8 cellular contexts compared by ENCODE assay signal in genomic region chr16:85610446-85611204, GRCh38. TPM values are rescaled to one million over a fixed set of nuclear protein-coding genes. Genes with fewer than 3 reads are reported as not detected.
DNase-seq lines count a peak whose midpoint lies in the region; ATAC-seq and TF ChIP-seq lines count a peak whose summit lies in the region.

No MANE protein-coding gene starts in this region.

- TF ChIP-seq CTCF in HFFc6 (IDR thresholded peaks at IDR 0.05) (peak; percentile 99), astrocyte of the cerebellum (IDR thresholded peaks at IDR 0.05; ENCODE audit: low read depth, low read length, missing control alignments) (peak; percentile 98)

- no peaks in the 10 kb centered on the region for H3K9me3 Mint-ChIP-seq in HFFc6

- H3K9me3 ChIP-seq in aorta (ENCODE audit: control insufficient read depth, low read length), result no peaks in the 10 kb centered on the region

- ATAC-seq in aorta (ENCODE audit: low FRiP score), result peak; percentile 78

- in situ Hi-C loops in astrocyte of the cerebellum (cut with HindIII; ENCODE audit: low sequenced_read_pairs), result no loop called here

- H3K4me3 ChIP-seq in astrocyte of the cerebellum (ENCODE audit: low read depth, low read length) (no peak overlapping the region), aorta (ENCODE audit: low read length in 2 of 2) (no peak overlapping the region)

- no peaks in the 10 kb centered on the region for H3K36me3 Mint-ChIP-seq in HFFc6 (ENCODE audit: low read depth)

- peak overlapping the region; percentile 84 for H3K27ac Mint-ChIP-seq in HFFc6

- 4 to 5% methylated on average over 35 to 40 of the region's 40 CpGs for WGBS in aorta, 2 donors

- DNase-seq in DMS79 (lab: John Stamatoyannopoulos, UW) (peak; percentile 82), HFFc6 (peak; percentile 83), NCI-H1930 (lab: John Stamatoyannopoulos, UW) (peak; percentile 39 to 80), T1000 (lab: John Stamatoyannopoulos, UW) (peak; percentile 67), astrocyte of the cerebellum (ENCODE audit: low read depth) (no peak), hippocampal formation (lab: John Stamatoyannopoulos, UW) (peak; percentile 57 to 79), retina (peak; percentile 94), aorta (peak; percentile 90 to 96)

- H3K27me3 ChIP-seq in aorta (ENCODE audit: control insufficient read depth in 1 of 2, insufficient read depth in 2 of 2, low read length in 1 of 2), result no peaks in the 10 kb centered on the region

- intact Hi-C loops in aorta (cut with DNase I), result loop anchor here (1.0 to 5.0 kb wide), 6 partner anchors 56 to 303 kb away; no protein-coding TSS in a partner anchor

- no peaks in the 10 kb centered on the region for H3K36me3 ChIP-seq in aorta (ENCODE audit: control insufficient read depth in 1 of 2, insufficient read depth in 2 of 2, low read length in 1 of 2)

- H3K4me1 Mint-ChIP-seq in HFFc6 (ENCODE audit: low read depth), result peaks cover 18% of the 10 kb centered on the region

- no peaks in the 10 kb centered on the region for H3K4me1 ChIP-seq in aorta (ENCODE audit: control insufficient read depth in 1 of 2, insufficient read depth in 2 of 2, low read length in 2 of 2)

- H3K27me3 Mint-ChIP-seq in HFFc6 (ENCODE audit: insufficient read depth), result peaks cover 2% of the 10 kb centered on the region

- peak overlapping the region in 1 of 2 donors; percentile 39 for H3K27ac ChIP-seq in aorta (ENCODE audit: low read depth in 1 of 2, low read length in 2 of 2)

- H3K4me3 Mint-ChIP-seq in HFFc6, result peak overlapping the region; percentile 71

RNA-seq across cellular contexts. Expression of gene GSE1, which starts 2.5 kb away (rescaled TPM):
- total RNA-seq in HFFc6 (2021; fragmentation: NEBNext Ultra II Directional; extraction: Animal tissue kit (Norgen Biotek cat#: 25700)), result 10 to 100 TPM; 49.2 to 62.3 (median 58.1) TPM
- total RNA-seq in aorta, result 100 to 1,000 TPM in 1 of 2 donors, 10 to 100 TPM in 1; 59.7 to 111 TPM
- 10 to 100 TPM in 1 of 2 donors, 1 to 10 TPM in 1; 3.9 to 11.7 TPM for polyA plus RNA-seq in aorta
